Comparison of ENCODE assay signal across 1 cellular context in the genomic region with DNA sequence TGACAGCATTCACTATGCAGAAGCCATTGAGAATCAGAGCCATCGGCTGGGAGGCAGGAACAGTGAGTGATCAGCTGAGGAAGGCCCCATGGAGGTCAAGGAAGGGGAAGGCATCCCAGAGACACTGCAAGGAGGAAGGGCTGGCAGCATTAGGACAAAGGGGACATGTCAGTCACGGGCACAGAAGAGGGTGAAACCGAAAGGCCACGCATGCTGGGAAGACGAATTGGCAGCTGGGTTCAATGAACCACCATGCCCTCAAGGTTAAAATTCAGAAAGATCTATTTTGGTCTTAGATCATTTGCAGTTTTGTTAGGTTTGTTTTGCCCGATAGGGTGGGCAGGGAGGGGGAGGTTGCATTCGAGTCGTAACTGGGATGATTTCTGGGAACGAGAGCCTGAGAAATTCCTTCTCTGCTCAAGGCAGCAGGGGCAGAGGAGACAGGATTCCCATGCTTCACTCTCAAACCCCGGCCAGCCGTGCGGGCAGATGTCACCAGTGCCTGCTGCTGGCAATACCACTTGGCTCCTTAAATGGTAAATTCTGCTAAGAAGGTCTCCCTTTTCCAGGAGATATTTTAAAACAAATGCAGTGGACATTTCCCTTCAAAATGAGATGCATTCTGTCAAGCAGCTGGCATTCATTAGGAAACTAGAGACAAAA.
TF ChIP-seq lines count a peak whose summit lies in the region.

No MANE protein-coding gene starts in this region.

TF ChIP-seq in K562, 482 proteins besides CTCF, POLR2A, EP300 and RAD21:
- TF ChIP-seq ZNF274 (IDR thresholded peaks at IDR 0.05; ENCODE audit: borderline replicate concordance, low read depth, low read length) (no peak), BRCA1 (IDR thresholded peaks at IDR 0.05) (no peak), BRCA1 (CRISPR knock-in tag; IDR thresholded peaks at IDR 0.05) (no peak), HDAC6 (IDR thresholded peaks at IDR 0.05; ENCODE audit: low read depth, low read length) (no peak), ZC3H8 (IDR thresholded peaks at IDR 0.05) (no peak), NFIX (CRISPR knock-in tag; IDR thresholded peaks at IDR 0.05; ENCODE audit: low read depth) (no peak), ZNF217 (CRISPR knock-in tag; IDR thresholded peaks at IDR 0.05) (no peak)
- TF ChIP-seq, protein P1, sequence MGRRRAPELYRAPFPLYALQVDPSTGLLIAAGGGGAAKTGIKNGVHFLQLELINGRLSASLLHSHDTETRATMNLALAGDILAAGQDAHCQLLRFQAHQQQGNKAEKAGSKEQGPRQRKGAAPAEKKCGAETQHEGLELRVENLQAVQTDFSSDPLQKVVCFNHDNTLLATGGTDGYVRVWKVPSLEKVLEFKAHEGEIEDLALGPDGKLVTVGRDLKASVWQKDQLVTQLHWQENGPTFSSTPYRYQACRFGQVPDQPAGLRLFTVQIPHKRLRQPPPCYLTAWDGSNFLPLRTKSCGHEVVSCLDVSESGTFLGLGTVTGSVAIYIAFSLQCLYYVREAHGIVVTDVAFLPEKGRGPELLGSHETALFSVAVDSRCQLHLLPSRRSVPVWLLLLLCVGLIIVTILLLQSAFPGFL (CRISPR knock-in tag; IDR thresholded peaks at IDR 0.05) = no peak
- TF ChIP-seq, protein P2, sequence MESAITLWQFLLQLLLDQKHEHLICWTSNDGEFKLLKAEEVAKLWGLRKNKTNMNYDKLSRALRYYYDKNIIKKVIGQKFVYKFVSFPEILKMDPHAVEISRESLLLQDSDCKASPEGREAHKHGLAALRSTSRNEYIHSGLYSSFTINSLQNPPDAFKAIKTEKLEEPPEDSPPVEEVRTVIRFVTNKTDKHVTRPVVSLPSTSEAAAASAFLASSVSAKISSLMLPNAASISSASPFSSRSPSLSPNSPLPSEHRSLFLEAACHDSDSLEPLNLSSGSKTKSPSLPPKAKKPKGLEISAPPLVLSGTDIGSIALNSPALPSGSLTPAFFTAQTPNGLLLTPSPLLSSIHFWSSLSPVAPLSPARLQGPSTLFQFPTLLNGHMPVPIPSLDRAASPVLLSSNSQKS (CRISPR knock-in tag; IDR thresholded peaks at IDR 0.05) = no peak
